9 cellular contexts compared by ENCODE assay signal in the genomic region with DNA sequence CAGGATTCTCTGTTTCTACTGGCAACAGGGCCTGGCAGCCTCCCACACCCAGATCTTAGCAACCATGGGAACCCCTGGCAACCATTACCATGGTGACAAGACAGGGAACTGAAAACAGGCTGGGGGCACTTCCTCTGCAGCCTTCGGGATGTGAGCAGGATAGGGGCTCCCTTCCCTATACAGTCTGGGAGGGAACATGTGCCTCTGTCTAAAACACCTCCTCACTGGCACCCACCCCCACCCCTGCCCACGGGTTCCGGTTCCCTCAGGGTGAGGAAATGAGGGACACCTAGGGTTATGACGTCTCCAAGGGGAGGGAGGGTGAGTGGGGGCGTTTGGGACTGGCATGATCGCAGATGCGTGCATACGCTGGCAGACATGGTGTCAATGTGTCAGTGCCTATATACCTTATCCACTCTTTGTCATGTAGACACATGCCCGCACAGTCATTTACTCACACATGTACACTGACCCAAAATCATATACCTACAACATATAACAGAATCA. TPM values are rescaled to one million over a fixed set of nuclear protein-coding genes. Genes with fewer than 3 reads are reported as not detected.
DNase-seq lines count a peak whose midpoint lies in the region; ATAC-seq and TF ChIP-seq lines count a peak whose summit lies in the region.
"Had no signal": no experiment of that assay in that cellular context is flagged by ENCODE, and none has a peak within 500 bp of the region (broad histone marks: within the 10 kb centered on the region; RNA-seq: fewer than 3 reads in every experiment).

No MANE protein-coding gene starts in this region.

- no peaks in the 10 kb centered on the region for H3K36me3 ChIP-seq in GM06990 (ENCODE audit: control insufficient read depth, insufficient read depth, low read length)
- H3K36me3 ChIP-seq in lower lobe of right lung: no peaks in the 10 kb centered on the region

- DNase-seq in GM06990 (ENCODE audit: extremely low read depth, insufficient read length) (peak; percentile 54), NCI-H345 treated with DMSO at 0.1 percent for 48 hours (lab: John Stamatoyannopoulos, UW; ENCODE audit: unreplicated experiment) (peak; percentile 22), lower lobe of right lung (peak; percentile 58), NCI-H2107 (lab: John Stamatoyannopoulos, UW) (no peak), NCI-H2107 treated with DMSO at 0.1 percent for 48 hours (lab: John Stamatoyannopoulos, UW; ENCODE audit: unreplicated experiment) (no peak)
- peak; percentile 39 for DNase-seq in activated T-helper 9 cell treated with anti-CD3 and anti-CD28 coated beads, Interleukin-2, amount 50 U/mL, for 16 hours (ENCODE audit: low read depth)

- ATAC-seq in lower lobe of right lung: peak in 1 of 2 donors; percentile 5
- no peak for ATAC-seq in HG03460 (IDR thresholded peaks at IDR 0.05; ENCODE audit: unreplicated experiment)
- no peak for ATAC-seq in HG02840 (IDR thresholded peaks at IDR 0.05; ENCODE audit: low FRiP score, unreplicated experiment)
- ATAC-seq: body of pancreas had no signal

- H3K27me3 ChIP-seq in GM06990 (replicated peaks; ENCODE audit: control insufficient read depth, insufficient read depth, low read length) (no peaks in the 10 kb centered on the region), lower lobe of right lung (ENCODE audit: low read depth) (no peaks in the 10 kb centered on the region)
- H3K27me3 ChIP-seq: body of pancreas had no signal

- peaks cover 12% of the 10 kb centered on the region for H3K4me1 ChIP-seq in lower lobe of right lung

- no peak overlapping the region for H3K4me3 ChIP-seq in GM06990 (replicated peaks; ENCODE audit: low read depth, low read length)
- no peak overlapping the region for H3K4me3 ChIP-seq in lower lobe of right lung
- H3K4me3 ChIP-seq: body of pancreas had no signal

- TF ChIP-seq CTCF in GM06990 (IDR thresholded peaks at IDR 0.05; ENCODE audit: insufficient read depth, low read length, poor library complexity, severe bottlenecking): no peak
- TF ChIP-seq CTCF in lower lobe of right lung (IDR thresholded peaks at IDR 0.05): no peak

- H3K9me3 ChIP-seq in lower lobe of right lung: no peaks in the 10 kb centered on the region
- H3K9me3 ChIP-seq: body of pancreas had no signal

- H3K27ac ChIP-seq in lower lobe of right lung: no peak overlapping the region
- H3K27ac ChIP-seq: body of pancreas had no signal

- intact Hi-C loops in lower lobe of right lung (cut with DNase I): no loop called here

RNA-seq across cellular contexts. Expression of gene DNAJB5, which starts 3.0 kb away (rescaled TPM):
- total RNA-seq in lower lobe of right lung: 6.0 TPM

RNA-seq across cellular contexts. Expression of gene PHF24, which starts 28.5 kb away (rescaled TPM):
- total RNA-seq in lower lobe of right lung: 1.3 TPM

Comparison
In these comparisons a context has a peak if more than half of its experiments do, and no peak if none do; other contexts are left out.
1. DNase-seq: peak in GM06990 (single experiment), NCI-H345 treated with DMSO at 0.1 percent for 48 hours (single experiment), activated T-helper 9 cell treated with anti-CD3 and anti-CD28 coated beads, Interleukin-2, amount 50 U/mL, for 16 hours (single experiment) and lower lobe of right lung (single experiment); none in NCI-H2107 (single experiment) and NCI-H2107 treated with DMSO at 0.1 percent for 48 hours (single experiment).